In genomic region chr11:111736621-111737055, GRCh38 we compare ENCODE assay signal across 1 cellular context.
TF ChIP-seq lines count a peak whose summit lies in the region.

No MANE protein-coding gene starts in this region.

TF ChIP-seq in HepG2, 621 proteins besides CTCF, POLR2A, EP300 and RAD21 (continued from another document):
- TF ChIP-seq TRIM22 (IDR thresholded peaks at IDR 0.05) (no peak), ZNF138 (CRISPR knock-in tag; IDR thresholded peaks at IDR 0.05; ENCODE audit: low read depth) (no peak), ZNF737 (CRISPR knock-in tag; IDR thresholded peaks at IDR 0.05; ENCODE audit: borderline replicate concordance) (no peak), PLSCR1 (CRISPR knock-in tag; IDR thresholded peaks at IDR 0.05; ENCODE audit: borderline replicate concordance) (no peak), PHF5A (CRISPR knock-in tag; IDR thresholded peaks at IDR 0.05; ENCODE audit: low read depth, unreplicated experiment) (no peak)
